ENCODE assay signal across 8 cellular contexts in the genomic region with DNA sequence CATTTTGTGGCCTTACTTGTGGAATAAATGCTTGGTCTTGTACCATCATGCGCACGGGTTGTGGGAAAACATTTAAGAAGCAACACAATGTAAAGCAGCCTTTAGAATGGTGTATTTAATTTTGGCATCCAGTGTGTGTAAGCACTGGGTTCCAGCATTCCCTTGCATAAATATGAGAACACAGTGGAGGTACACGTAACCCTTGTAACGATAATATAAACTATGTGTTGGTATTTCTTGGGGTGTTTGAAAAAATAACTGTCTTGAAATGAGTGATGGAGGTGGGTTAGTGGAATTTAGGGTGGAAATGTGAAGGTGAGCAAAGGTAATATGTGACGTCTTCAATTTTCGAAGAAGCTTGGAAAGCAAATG. TPM values are rescaled to one million over a fixed set of nuclear protein-coding genes. Genes with fewer than 3 reads are reported as not detected.
DNase-seq lines count a peak whose midpoint lies in the region; ATAC-seq and TF ChIP-seq lines count a peak whose summit lies in the region.

No MANE protein-coding gene starts in this region.

- H3K36me3 Mint-ChIP-seq in naive B cell: peaks cover 0 to 8% of the 10 kb centered on the region in 2 donors

- H3K9me3 Mint-ChIP-seq in naive B cell: no peaks in the 10 kb centered on the region

- no peaks in the 10 kb centered on the region for H3K4me1 ChIP-seq in colonic mucosa

- TF ChIP-seq CTCF in AG04449 (IDR thresholded peaks at IDR 0.05; ENCODE audit: insufficient read depth, low read length, missing control alignments) (no peak), colonic mucosa (IDR thresholded peaks at IDR 0.05) (no peak)

- peaks cover 6% of the 10 kb centered on the region; the same call in 1 of the 2 replicates for H3K36me3 ChIP-seq in KOPT-K1 (ENCODE audit: insufficient read depth, low read length)
- no peaks in the 10 kb centered on the region for H3K36me3 ChIP-seq in colonic mucosa

- CTCF ChIA-PET in AG04449 (lab: Yijun Ruan, JAX): no interaction called here

- H3K4me3 Mint-ChIP-seq in naive B cell: peak overlapping the region; percentile 89 to 99 (median 96)

- intact Hi-C loops in colonic mucosa (cut with DNase I): loop anchor here (10.0 kb wide), 1 partner anchor 50 kb away; no protein-coding TSS in a partner anchor

- peaks cover 15 to 36% (median 21%) of the 10 kb centered on the region in 3 donors for H3K4me1 Mint-ChIP-seq in naive B cell

- H3K4me3 ChIP-seq in AG04449 (ENCODE audit: low read depth, low read length) (peak overlapping the region; percentile 77), colonic mucosa (peak overlapping the region; percentile 94)

- H3K9me3 ChIP-seq in KOPT-K1 (ENCODE audit: insufficient read depth, low read length, poor library complexity, severe bottlenecking) (no peaks in the 10 kb centered on the region), colonic mucosa (no peaks in the 10 kb centered on the region)

- in situ Hi-C loops in ACHN (cut with HindIII; ENCODE audit: low pct_ligation_motif_present, low pct_unique_long_range_greater_than_20kb, low sequenced_read_pairs): no loop called here

- H3K27ac Mint-ChIP-seq in naive B cell: peak overlapping the region in 4 of 6 donors; percentile 1 to 95 (median 37)

- POLR2A ChIA-PET in AG04449 (lab: Yijun Ruan, JAX): no interaction called here

- ATAC-seq in naive B cell (ENCODE audit: low read depth in 2 of 2): no peak

- peak overlapping the region; percentile 13 to 82 for H3K9ac ChIP-seq in colonic mucosa (ENCODE audit: low read depth in 2 of 2, low read length in 2 of 2)

- DNase-seq in AG04449 (ENCODE audit: low read depth, low spot score): no peak
- DNase-seq in colonic mucosa: no peak
- DNase-seq in naive B cell: no peak
- no peak for DNase-seq in ACHN
- no peak for DNase-seq in NCI-H2029 (lab: John Stamatoyannopoulos, UW)
- no peak for DNase-seq in NCI-H446 treated with DMSO at 0.1 percent for 48 hours (lab: John Stamatoyannopoulos, UW)
- no peak for DNase-seq in NAMALWA (ENCODE audit: low spot score)

- H3K27me3 ChIP-seq in colonic mucosa: no peaks in the 10 kb centered on the region

- H3K27ac ChIP-seq in KOPT-K1 (ENCODE audit: low read depth, low read length, poor library complexity, severe bottlenecking) (peak overlapping the region; percentile 53), colonic mucosa (peak overlapping the region; percentile 77)

- H3K27me3 Mint-ChIP-seq in naive B cell: no peaks in the 10 kb centered on the region

RNA-seq across cellular contexts. Expression of gene DCUN1D4, which starts 2.1 kb away (rescaled TPM):
- total RNA-seq in colonic mucosa: 10 to 100 TPM; 30.4 to 36.0 TPM
- polyA plus RNA-seq in naive B cell (ENCODE audit: low read depth in 6 of 6): 10 to 100 TPM in 4 of 6 donors, 1 to 10 TPM in 2; 9.2 to 14.4 (median 11.9) TPM
